ENCODE assay signal across 8 cellular contexts in genomic region chr10:88065384-88066049, GRCh38.
DNase-seq lines count a peak whose midpoint lies in the region; ATAC-seq and TF ChIP-seq lines count a peak whose summit lies in the region.

No MANE protein-coding gene starts in this region.

- no peak overlapping the region for H3K27ac ChIP-seq in aorta (ENCODE audit: low read depth in 1 of 2, low read length in 2 of 2)
- H3K27ac ChIP-seq in foreskin keratinocyte: no peak overlapping the region

- peak; percentile 18 to 48 for DNase-seq in activated CD4-positive, alpha-beta T cell treated with anti-CD3 and anti-CD28 coated beads, Interleukin-2, amount 50 U/mL, for 48 hours
- DNase-seq in pons (ENCODE audit: low spot score): peak; percentile 41
- no peak for DNase-seq in aorta
- no peak for DNase-seq in foreskin keratinocyte
- DNase-seq in SHP77 treated with DMSO at 0.1 percent for 48 hours (lab: John Stamatoyannopoulos, UW): no peak

- H3K4me1 ChIP-seq in aorta (ENCODE audit: control insufficient read depth in 1 of 2, insufficient read depth in 2 of 2, low read length in 2 of 2): peaks cover 0 to 4% of the 10 kb centered on the region in 2 donors
- H3K4me1 ChIP-seq in foreskin keratinocyte: no peaks in the 10 kb centered on the region

- H3K36me3 ChIP-seq in aorta (ENCODE audit: control insufficient read depth in 1 of 2, insufficient read depth in 2 of 2, low read length in 1 of 2): no peaks in the 10 kb centered on the region

- intact Hi-C loops in aorta (cut with DNase I): no loop called here

- H3K27me3 ChIP-seq in aorta (ENCODE audit: control insufficient read depth in 1 of 2, insufficient read depth in 2 of 2, low read length in 1 of 2): no peaks in the 10 kb centered on the region
- H3K27me3 ChIP-seq in foreskin keratinocyte: peaks cover 2% of the 10 kb centered on the region

- H3K9me3 ChIP-seq in aorta (ENCODE audit: control insufficient read depth, low read length): no peaks in the 10 kb centered on the region

- peak; percentile 2 for ATAC-seq in GM18511 (IDR thresholded peaks at IDR 0.05; ENCODE audit: unreplicated experiment)
- ATAC-seq in HG02610 (IDR thresholded peaks at IDR 0.05; ENCODE audit: unreplicated experiment): peak; percentile 39
- ATAC-seq in aorta (ENCODE audit: low FRiP score): no peak
- no peak for ATAC-seq in GM21737 (IDR thresholded peaks at IDR 0.05; ENCODE audit: unreplicated experiment)
- ATAC-seq in foreskin keratinocyte: no peak

- H3K4me3 ChIP-seq in aorta (ENCODE audit: low read length in 2 of 2): no peak overlapping the region

- TF ChIP-seq CTCF in foreskin keratinocyte (conservative IDR thresholded peaks at IDR 0.05): no peak

- WGBS in aorta, 2 donors: 87 to 97% methylated on average over 5 of the region's 5 CpGs

Comparison
In these comparisons a context has a peak if more than half of its experiments do, and no peak if none do; other contexts are left out.
1. ATAC-seq: peak in GM18511 (single experiment) and HG02610 (single experiment); none in aorta (single experiment), GM21737 (single experiment) and foreskin keratinocyte (single experiment).
2. DNase-seq: peak in activated CD4-positive, alpha-beta T cell treated with anti-CD3 and anti-CD28 coated beads, Interleukin-2, amount 50 U/mL, for 48 hours (2 of 2) and pons (single experiment); none in aorta (0 of 2), foreskin keratinocyte (0 of 2) and SHP77 treated with DMSO at 0.1 percent for 48 hours (single experiment).